Comparison of ENCODE assay signal across 1 cellular context in genomic region chr1:155070721-155071556, GRCh38.
TF ChIP-seq lines count a peak whose summit lies in the region.

No MANE protein-coding gene starts in this region.

TF ChIP-seq in GM12878, 131 proteins besides CTCF, POLR2A, EP300 and RAD21:
- no peak for TF ChIP-seq PAX5 (IDR thresholded peaks at IDR 0.05; ENCODE audit: borderline replicate concordance, low read depth, low read length)
- TF ChIP-seq E4F1 (IDR thresholded peaks at IDR 0.05; ENCODE audit: borderline replicate concordance, partially characterized antibody) = no peak
- TF ChIP-seq BHLHE40 (IDR thresholded peaks at IDR 0.05; ENCODE audit: borderline replicate concordance in 1 of 2, low read depth in 2 of 2, low read length in 1 of 2) = peak; percentile 31 to 76; a peak in 2 of 4 replicates
- TF ChIP-seq KLF5 (IDR thresholded peaks at IDR 0.05; ENCODE audit: partially characterized antibody) = no peak
- TF ChIP-seq RBBP5 (conservative IDR thresholded peaks at IDR 0.05) = no peak
- peak; percentile 25; the same call in 1 of the 2 replicates for TF ChIP-seq MXI1 (IDR thresholded peaks at IDR 0.05; ENCODE audit: low read depth, low read length)
- TF ChIP-seq BMI1 (IDR thresholded peaks at IDR 0.05; ENCODE audit: borderline replicate concordance) = peak; percentile 76
- peak; percentile 27; the same call in 1 of the 2 replicates for TF ChIP-seq PKNOX1 (IDR thresholded peaks at IDR 0.05)
- no peak for TF ChIP-seq E2F4 (IDR thresholded peaks at IDR 0.05; ENCODE audit: low read depth, low read length)
- TF ChIP-seq CREB1 (IDR thresholded peaks at IDR 0.05; ENCODE audit: low read depth) = 0 out of 2 replicates have a peak, but pooled peaks have one; percentile 11
- no peak for TF ChIP-seq ZBED1 (IDR thresholded peaks at IDR 0.05; ENCODE audit: borderline replicate concordance)
- no peak for TF ChIP-seq USF2 (IDR thresholded peaks at IDR 0.05; ENCODE audit: borderline replicate concordance, low read depth, low read length)
- peak; percentile 11; the same call in 1 of the 2 replicates for TF ChIP-seq IKZF1 (conservative IDR thresholded peaks at IDR 0.05)
